ENCODE assay signal across 10 cellular contexts in genomic region chr2:173831312-173832229, GRCh38.
DNase-seq lines count a peak whose midpoint lies in the region; ATAC-seq and TF ChIP-seq lines count a peak whose summit lies in the region.
"Had no signal": no experiment of that assay in that cellular context is flagged by ENCODE, and none has a peak within 500 bp of the region (broad histone marks: within the 10 kb centered on the region; RNA-seq: fewer than 3 reads in every experiment).

No MANE protein-coding gene starts in this region.

- no peak overlapping the region for H3K27ac Mint-ChIP-seq in activated CD8-positive, alpha-beta T cell treated with anti-CD3 and anti-CD28 coated beads, Interleukin-2, amount 10 ng/mL, durations not matched to agents 7 days and 5 days
- no peak overlapping the region for H3K27ac Mint-ChIP-seq in activated CD4-positive, alpha-beta T cell treated with anti-CD3 and anti-CD28 coated beads, Interleukin-2, amount 10 ng/mL, durations not matched to agents 24 days and 14 days
- H3K27ac Mint-ChIP-seq: T-helper 1 cell treated with Interleukin-12 subunit alpha and Interleukin-12 subunit beta and Interleukin-4 antibody, amounts not matched to agents 30 μg/mL and 1 μg/mL, for 36 hours had no signal

- H3K9me3 ChIP-seq in skeletal muscle tissue (ENCODE audit: control insufficient read depth in 3 of 3, low read length in 3 of 3) (no peaks in the 10 kb centered on the region), spleen (no peaks in the 10 kb centered on the region)

- no peaks in the 10 kb centered on the region for H3K9me3 Mint-ChIP-seq in activated CD8-positive, alpha-beta T cell treated with anti-CD3 and anti-CD28 coated beads, Interleukin-2, amount 10 ng/mL, durations not matched to agents 7 days and 5 days (ENCODE audit: insufficient read depth)
- no peaks in the 10 kb centered on the region for H3K9me3 Mint-ChIP-seq in activated CD4-positive, alpha-beta T cell treated with anti-CD3 and anti-CD28 coated beads, Interleukin-2, amount 10 ng/mL, durations not matched to agents 24 days and 14 days
- H3K9me3 Mint-ChIP-seq: T-helper 1 cell treated with Interleukin-12 subunit alpha and Interleukin-12 subunit beta and Interleukin-4 antibody, amounts not matched to agents 30 μg/mL and 1 μg/mL, for 36 hours had no signal

- H3K27me3 ChIP-seq in skeletal muscle tissue (ENCODE audit: control insufficient read depth in 3 of 3, insufficient read depth in 3 of 3, low read length in 3 of 3), result no peaks in the 10 kb centered on the region
- H3K27me3 ChIP-seq in spleen (replicated peaks in 1 of 7), result peaks cover 0 to 7% (median 0%) of the 10 kb centered on the region in 7 donors

- H3K4me1 ChIP-seq in skeletal muscle tissue (ENCODE audit: control insufficient read depth in 3 of 3, insufficient read depth in 3 of 3, low read length in 3 of 3) (peaks cover 0 to 14% (median 12%) of the 10 kb centered on the region in 3 donors), spleen (peaks cover 0 to 7% (median 0%) of the 10 kb centered on the region in 6 donors)

- TF ChIP-seq CTCF in spleen (IDR thresholded peaks at IDR 0.05 in 8 of 11, conservative IDR thresholded peaks at IDR 0.05 in 3 of 11), result no peak

- WGBS in spleen, 5 donors, result 76 to 85% (median 80%) methylated on average over 11 of the region's 11 CpGs

- H3K27ac ChIP-seq in skeletal muscle tissue (ENCODE audit: low read depth, low read length) (peak overlapping the region; percentile 42), spleen (peak overlapping the region in 4 of 8 donors; percentile 35 to 55 (median 52))

- H3K36me3 ChIP-seq in skeletal muscle tissue (ENCODE audit: control insufficient read depth in 3 of 3, insufficient read depth in 3 of 3, low read length in 3 of 3) (no peaks in the 10 kb centered on the region), spleen (no peaks in the 10 kb centered on the region)

- peak; percentile 37 for DNase-seq in GM03348 (ENCODE audit: low spot score)
- peak; percentile 56 for DNase-seq in ecto neural progenitor cell (ENCODE audit: low spot score)
- DNase-seq in left lobe of liver (ENCODE audit: low spot score), result no peak
- DNase-seq in activated CD8-positive, alpha-beta T cell treated with anti-CD3 and anti-CD28 coated beads, Interleukin-2, amount 10 ng/mL, durations not matched to agents 7 days and 5 days, result no peak
- no peak for DNase-seq in activated CD4-positive, alpha-beta T cell treated with anti-CD3 and anti-CD28 coated beads, Interleukin-2, amount 10 ng/mL, durations not matched to agents 24 days and 14 days
- DNase-seq in spleen, result no peak
- DNase-seq: NCI-H526 had no signal

- TF ChIP-seq POLR2A in spleen (IDR thresholded peaks at IDR 0.05), result no peak

- H3K4me3 Mint-ChIP-seq in activated CD8-positive, alpha-beta T cell treated with anti-CD3 and anti-CD28 coated beads, Interleukin-2, amount 10 ng/mL, durations not matched to agents 7 days and 5 days, result no peak overlapping the region
- H3K4me3 Mint-ChIP-seq in activated CD4-positive, alpha-beta T cell treated with anti-CD3 and anti-CD28 coated beads, Interleukin-2, amount 10 ng/mL, durations not matched to agents 24 days and 14 days, result no peak overlapping the region
- H3K4me3 Mint-ChIP-seq: T-helper 1 cell treated with Interleukin-12 subunit alpha and Interleukin-12 subunit beta and Interleukin-4 antibody, amounts not matched to agents 30 μg/mL and 1 μg/mL, for 36 hours had no signal

- H3K27me3 Mint-ChIP-seq in activated CD8-positive, alpha-beta T cell treated with anti-CD3 and anti-CD28 coated beads, Interleukin-2, amount 10 ng/mL, durations not matched to agents 7 days and 5 days (ENCODE audit: low read depth), result peaks cover 6% of the 10 kb centered on the region
- H3K27me3 Mint-ChIP-seq in activated CD4-positive, alpha-beta T cell treated with anti-CD3 and anti-CD28 coated beads, Interleukin-2, amount 10 ng/mL, durations not matched to agents 24 days and 14 days, result peaks cover 4% of the 10 kb centered on the region

- peak overlapping the region in 1 of 3 donors; percentile 7 for H3K4me3 ChIP-seq in skeletal muscle tissue (ENCODE audit: low read length in 3 of 3)
- H3K4me3 ChIP-seq in spleen, result no peak overlapping the region

- POLR2A ChIA-PET in activated CD8-positive, alpha-beta T cell treated with anti-CD3 and anti-CD28 coated beads, Interleukin-2, amount 10 ng/mL, durations not matched to agents 7 days and 5 days (lab: Charles Lee), result no interaction called here

- ATAC-seq in left lobe of liver, result peak; percentile 13
- ATAC-seq in activated CD8-positive, alpha-beta T cell treated with anti-CD3 and anti-CD28 coated beads, Interleukin-2, amount 10 ng/mL, durations not matched to agents 7 days and 5 days, result no peak
- no peak for ATAC-seq in GM21381 (IDR thresholded peaks at IDR 0.05; ENCODE audit: unreplicated experiment)

- H3K9ac ChIP-seq in skeletal muscle tissue (ENCODE audit: low read depth in 1 of 3, low read length in 3 of 3), result no peak overlapping the region

- H3K4me1 Mint-ChIP-seq in activated CD8-positive, alpha-beta T cell treated with anti-CD3 and anti-CD28 coated beads, Interleukin-2, amount 10 ng/mL, durations not matched to agents 7 days and 5 days (ENCODE audit: low read depth), result no peaks in the 10 kb centered on the region
- no peaks in the 10 kb centered on the region for H3K4me1 Mint-ChIP-seq in activated CD4-positive, alpha-beta T cell treated with anti-CD3 and anti-CD28 coated beads, Interleukin-2, amount 10 ng/mL, durations not matched to agents 24 days and 14 days

- intact Hi-C loops in activated CD4-positive, alpha-beta T cell treated with anti-CD3 and anti-CD28 coated beads, Interleukin-2, amount 10 ng/mL, durations not matched to agents 24 days and 14 days (cut with micrococcal nuclease), result no loop called here
- intact Hi-C loops in spleen (cut with DNase I; ENCODE audit: low total_unique reads), result no loop called here

- CTCF ChIA-PET in activated CD8-positive, alpha-beta T cell treated with anti-CD3 and anti-CD28 coated beads, Interleukin-2, amount 10 ng/mL, durations not matched to agents 7 days and 5 days (lab: Charles Lee), result no interaction called here

- no peaks in the 10 kb centered on the region for H3K36me3 Mint-ChIP-seq in activated CD8-positive, alpha-beta T cell treated with anti-CD3 and anti-CD28 coated beads, Interleukin-2, amount 10 ng/mL, durations not matched to agents 7 days and 5 days (ENCODE audit: low read depth)
- no peaks in the 10 kb centered on the region for H3K36me3 Mint-ChIP-seq in activated CD4-positive, alpha-beta T cell treated with anti-CD3 and anti-CD28 coated beads, Interleukin-2, amount 10 ng/mL, durations not matched to agents 24 days and 14 days (ENCODE audit: low read depth)

Comparison
In these comparisons a context has a peak if more than half of its experiments do, and no peak if none do; other contexts are left out.
1. DNase-seq: peak in GM03348 (single experiment) and ecto neural progenitor cell (single experiment); none in left lobe of liver (single experiment), activated CD8-positive, alpha-beta T cell treated with anti-CD3 and anti-CD28 coated beads, Interleukin-2, amount 10 ng/mL, durations not matched to agents 7 days and 5 days (single experiment), activated CD4-positive, alpha-beta T cell treated with anti-CD3 and anti-CD28 coated beads, Interleukin-2, amount 10 ng/mL, durations not matched to agents 24 days and 14 days (single experiment) and spleen (single experiment).